22 cellular contexts compared by ENCODE assay signal in genomic region chr9:98287383-98287782, GRCh38. TPM values are rescaled to one million over a fixed set of nuclear protein-coding genes. Genes with fewer than 3 reads are reported as not detected.
DNase-seq lines count a peak whose midpoint lies in the region; ATAC-seq and TF ChIP-seq lines count a peak whose summit lies in the region.
"Had no signal": no experiment of that assay in that cellular context is flagged by ENCODE, and none has a peak within 500 bp of the region (broad histone marks: within the 10 kb centered on the region; RNA-seq: fewer than 3 reads in every experiment).

No MANE protein-coding gene starts in this region.

- no peaks in the 10 kb centered on the region for H4K20me1 ChIP-seq in mammary epithelial cell (ENCODE audit: insufficient read depth, low read length)

- H3K36me3 Mint-ChIP-seq in MCF 10A (ENCODE audit: insufficient read depth, unreplicated experiment) (peaks cover 5% of the 10 kb centered on the region), osteocyte (ENCODE audit: unreplicated experiment) (no peaks in the 10 kb centered on the region)
- H3K36me3 Mint-ChIP-seq in activated T-cell treated with anti-CD3 and anti-CD28 coated beads, Interleukin-2, amount 50 U/mL, for 72 hours (ENCODE audit: insufficient read depth in 2 of 2): no peaks in the 10 kb centered on the region

- no peak overlapping the region for H3K4me3 Mint-ChIP-seq in MCF 10A (ENCODE audit: unreplicated experiment)
- H3K4me3 Mint-ChIP-seq in osteocyte (ENCODE audit: unreplicated experiment): no peak overlapping the region
- no peak overlapping the region for H3K4me3 Mint-ChIP-seq in activated T-cell treated with anti-CD3 and anti-CD28 coated beads, Interleukin-2, amount 50 U/mL, for 72 hours
- H3K4me3 Mint-ChIP-seq: activated naive CD4-positive, alpha-beta T cell treated with anti-CD3 and anti-CD28 coated beads for 36 hours; activated T-cell treated with anti-CD3 and anti-CD28 coated beads, Interleukin-2, amount 50 U/mL, for 4 hours had no signal

- H3K9ac ChIP-seq in mammary epithelial cell (ENCODE audit: insufficient read depth, low read length): no peak overlapping the region

- TF ChIP-seq POLR2A in NB4 (IDR thresholded peaks at IDR 0.05; ENCODE audit: extremely low read depth, insufficient read length) (no peak), testis (IDR thresholded peaks at IDR 0.05) (no peak)

- no peak for TF ChIP-seq CTCF in MCF 10A (IDR thresholded peaks at IDR 0.05; ENCODE audit: unreplicated experiment)
- TF ChIP-seq CTCF in mammary epithelial cell (conservative IDR thresholded peaks at IDR 0.05 in 1 of 2, IDR thresholded peaks at IDR 0.05 in 1 of 2; ENCODE audit: extremely low read depth in 1 of 2, insufficient read depth in 1 of 2, low read depth in 1 of 2, low read length in 2 of 2): no peak
- TF ChIP-seq CTCF in NB4 (IDR thresholded peaks at IDR 0.05; ENCODE audit: low read depth, low read length): no peak
- TF ChIP-seq CTCF in fibroblast of mammary gland (conservative IDR thresholded peaks at IDR 0.05; ENCODE audit: control insufficient read depth, insufficient read depth, low read depth, low read length): no peak
- TF ChIP-seq CTCF in testis (IDR thresholded peaks at IDR 0.05): no peak
- no peak for TF ChIP-seq CTCF in osteocyte (IDR thresholded peaks at IDR 0.05)

- no peaks in the 10 kb centered on the region for H3K9me3 Mint-ChIP-seq in MCF 10A (ENCODE audit: unreplicated experiment)
- H3K9me3 Mint-ChIP-seq in osteocyte (ENCODE audit: unreplicated experiment): no peaks in the 10 kb centered on the region
- no peaks in the 10 kb centered on the region for H3K9me3 Mint-ChIP-seq in activated T-cell treated with anti-CD3 and anti-CD28 coated beads, Interleukin-2, amount 50 U/mL, for 72 hours
- H3K9me3 Mint-ChIP-seq: activated naive CD4-positive, alpha-beta T cell treated with anti-CD3 and anti-CD28 coated beads for 36 hours; activated T-cell treated with anti-CD3 and anti-CD28 coated beads, Interleukin-2, amount 50 U/mL, for 4 hours had no signal

- BruUV-seq in MCF 10A (replicated peaks; lab: Mats Ljungman, UMichigan) (no TSS peak), mammary epithelial cell (replicated peaks; lab: Mats Ljungman, UMichigan) (no TSS peak)

- H3K9me3 ChIP-seq in mammary epithelial cell (replicated peaks; ENCODE audit: insufficient read depth, low read length) (no peaks in the 10 kb centered on the region), testis (no peaks in the 10 kb centered on the region)

- no peaks in the 10 kb centered on the region for H3K79me2 ChIP-seq in mammary epithelial cell (ENCODE audit: insufficient read depth, low read length)

- H3K27me3 ChIP-seq in mammary epithelial cell (ENCODE audit: insufficient read depth, low read length): no peaks in the 10 kb centered on the region
- no peaks in the 10 kb centered on the region for H3K27me3 ChIP-seq in testis
- H3K27me3 ChIP-seq: cardiac muscle cell had no signal

- no peak for ATAC-seq in activated T-cell treated with anti-CD3 and anti-CD28 coated beads, Interleukin-2, amount 50 U/mL, for 72 hours (replicated peaks in 1 of 2)
- ATAC-seq: activated T-cell treated with anti-CD3 and anti-CD28 coated beads, Interleukin-2, amount 50 U/mL, for 4 hours had no signal

- H3K4me1 ChIP-seq in mammary epithelial cell (ENCODE audit: insufficient read depth, low read length) (no peaks in the 10 kb centered on the region), testis (no peaks in the 10 kb centered on the region)

- WGBS in mammary epithelial cell (ENCODE audit: low coverage, missing lambda C conversion rate): 77% methylated on average over 4 of the region's 4 CpGs
- 59 to 76% methylated on average over 4 of the region's 4 CpGs for WGBS in testis, 2 donors

- no peaks in the 10 kb centered on the region for H3K36me3 ChIP-seq in mammary epithelial cell (ENCODE audit: insufficient read depth, low read length)
- H3K36me3 ChIP-seq in testis (ENCODE audit: low read depth, missing control alignments): no peaks in the 10 kb centered on the region
- H3K36me3 ChIP-seq: cardiac muscle cell had no signal

- H3K27ac ChIP-seq in mammary epithelial cell (ENCODE audit: insufficient read depth, low read depth, low read length) (no peak overlapping the region), testis (no peak overlapping the region)
- H3K27ac ChIP-seq: cardiac muscle cell, HL-60 had no signal

- CTCF ChIA-PET in MCF 10A (lab: Yijun Ruan, JAX): no interaction called here
- CTCF ChIA-PET in mammary epithelial cell (lab: Charles Lee; ENCODE audit: low non-redundant PET): no interaction called here

- H2AFZ ChIP-seq in mammary epithelial cell (ENCODE audit: low read depth, low read length): no peak overlapping the region

- H3K27me3 Mint-ChIP-seq in MCF 10A (ENCODE audit: insufficient read depth, unreplicated experiment) (no peaks in the 10 kb centered on the region), osteocyte (ENCODE audit: unreplicated experiment) (peaks cover 47% of the 10 kb centered on the region)
- no peaks in the 10 kb centered on the region for H3K27me3 Mint-ChIP-seq in activated T-cell treated with anti-CD3 and anti-CD28 coated beads, Interleukin-2, amount 50 U/mL, for 72 hours (ENCODE audit: low read depth)

- POLR2A ChIA-PET in MCF 10A (lab: Yijun Ruan, JAX): no interaction called here

- no peak overlapping the region for H3K4me3 ChIP-seq in mammary epithelial cell (replicated peaks in 1 of 3; ENCODE audit: insufficient read depth in 1 of 3, low read depth in 2 of 3, low read length in 3 of 3)
- no peak overlapping the region for H3K4me3 ChIP-seq in NB4 (ENCODE audit: low read depth, low read length)
- no peak overlapping the region for H3K4me3 ChIP-seq in fibroblast of mammary gland (ENCODE audit: control insufficient read depth, low read depth, low read length)
- H3K4me3 ChIP-seq in testis: no peak overlapping the region
- H3K4me3 ChIP-seq: cardiac muscle cell had no signal

- intact Hi-C loops in MCF 10A (cut with micrococcal nuclease) (no loop called here), mammary epithelial cell (cut with micrococcal nuclease) (no loop called here), testis (cut with DNase I; ENCODE audit: low total_unique reads) (no loop called here)

- DNase-seq in MCF 10A (ENCODE audit: unreplicated experiment) (peak; percentile 23), mammary epithelial cell (no peak), NB4 (ENCODE audit: low read depth) (peak; percentile 17), fibroblast of mammary gland (ENCODE audit: low read depth) (peak; percentile 19), testis (peak; percentile 66), osteocyte (ENCODE audit: extremely low spot score, unreplicated experiment) (no peak), UCSD-AML1 (lab: John Stamatoyannopoulos, UW; ENCODE audit: unreplicated experiment) (no peak)
- DNase-seq in activated T-cell treated with anti-CD3 and anti-CD28 coated beads, Interleukin-2, amount 50 U/mL, for 72 hours: no peak
- DNase-seq: activated CD4-positive, alpha-beta T cell treated with anti-CD3 and anti-CD28 coated beads for 4 hours; activated naive CD4-positive, alpha-beta T cell treated with anti-CD3 and anti-CD28 coated beads for 36 hours; activated T-cell treated with anti-CD3 and anti-CD28 coated beads, Interleukin-2, amount 50 U/mL, for 4 hours; C1 segment of cervical spinal cord; cortex of kidney; GF-D8; IMR-90; MM.1S; NCI-H1694; NCI-H69; OCI-M1; SHP77 had no signal

- H3K27ac Mint-ChIP-seq in MCF 10A (ENCODE audit: low read depth, unreplicated experiment) (no peak overlapping the region), osteocyte (ENCODE audit: unreplicated experiment) (no peak overlapping the region)
- H3K27ac Mint-ChIP-seq in activated T-cell treated with anti-CD3 and anti-CD28 coated beads, Interleukin-2, amount 50 U/mL, for 72 hours: no peak overlapping the region
- H3K27ac Mint-ChIP-seq: activated naive CD4-positive, alpha-beta T cell treated with anti-CD3 and anti-CD28 coated beads for 36 hours had no signal

- no peak overlapping the region for H3K4me2 ChIP-seq in mammary epithelial cell (ENCODE audit: insufficient read depth, low read depth, low read length)

- in situ Hi-C loops in mammary epithelial cell (cut with MboI; ENCODE audit: low sequenced_read_pairs in 2 of 2): no loop called here

- dilution Hi-C loops in mammary epithelial cell (cut with HindIII; ENCODE audit: low sequenced_read_pairs): loop anchor here (5.0 kb wide), 1 partner anchor 405 kb away; no protein-coding TSS in a partner anchor

- no peaks in the 10 kb centered on the region for H3K4me1 Mint-ChIP-seq in MCF 10A (ENCODE audit: insufficient read depth, unreplicated experiment)
- H3K4me1 Mint-ChIP-seq in osteocyte (ENCODE audit: unreplicated experiment): no peaks in the 10 kb centered on the region
- no peaks in the 10 kb centered on the region for H3K4me1 Mint-ChIP-seq in activated T-cell treated with anti-CD3 and anti-CD28 coated beads, Interleukin-2, amount 50 U/mL, for 72 hours (ENCODE audit: low read depth)

RNA-seq across cellular contexts. Expression of gene TBC1D2, which starts 31.9 kb away (rescaled TPM):
- 58.4 and 62.7 TPM in 2 replicates for total RNA-seq in MCF 10A (2022)
- 10 to 100 TPM; 86.7 to 98.2 TPM for total RNA-seq in mammary epithelial cell
- polyA plus RNA-seq in mammary epithelial cell: 73.1 TPM
- 68.2 TPM for polyA minus RNA-seq in mammary epithelial cell
- total RNA-seq in testis: 1 to 10 TPM; 8.5 to 9.2 TPM
- polyA plus RNA-seq in testis (ENCODE audit: insufficient read depth, low read depth, low replicate concordance): 5.1 TPM
- 23.7 and 25.6 TPM in 2 replicates for total RNA-seq in osteocyte
- total RNA-seq in activated T-cell treated with anti-CD3 and anti-CD28 coated beads, Interleukin-2, amount 50 U/mL, for 72 hours: 1 to 10 TPM; 5.8 to 6.0 TPM

Comparison
In these comparisons a context has a peak if more than half of its experiments do, and no peak if none do; other contexts are left out.
1. DNase-seq: peak in MCF 10A (single experiment), NB4 (single experiment), fibroblast of mammary gland (single experiment) and testis (single experiment); none in mammary epithelial cell (single experiment), osteocyte (single experiment), UCSD-AML1 (single experiment) and activated T-cell treated with anti-CD3 and anti-CD28 coated beads, Interleukin-2, amount 50 U/mL, for 72 hours (0 of 2).